13 cellular contexts compared by ENCODE assay signal in genomic region chr12:57848208-57848607, GRCh38. TPM values are rescaled to one million over a fixed set of nuclear protein-coding genes. Genes with fewer than 3 reads are reported as not detected.
A peak's percentile ranks its signal among the peaks of the same experiment; 100 is the strongest.
DNase-seq lines count a peak whose midpoint lies in the region; ATAC-seq, FAIRE-seq and TF ChIP-seq lines count a peak whose summit lies in the region.
"Had no signal": no experiment of that assay in that cellular context is flagged by ENCODE, and none has a peak within 500 bp of the region (broad histone marks: within the 10 kb centered on the region; RNA-seq: fewer than 3 reads in every experiment).

No MANE protein-coding gene starts in this region.

- CTCF ChIA-PET in activated CD4-positive, alpha-beta memory T cell treated with anti-CD3 and anti-CD28 coated beads, Interleukin-2, amount 10 ng/mL, durations not matched to agents 7 days and 5 days (lab: Charles Lee) = interaction anchor here (0.7 to 3.9 kb wide), 8 partner anchors 12 to 82 kb away, joined by 3 to 23 read pairs (median 4); partner anchors contain the start of gene AVIL
- CTCF ChIA-PET in naive thymus-derived CD4-positive, alpha-beta T cell (lab: Charles Lee) = interaction anchor here (0.7 to 1.6 kb wide), 4 partner anchors 23 to 89 kb away, joined by 3 to 4 read pairs (median 4); no protein-coding TSS in a partner anchor

- DNase-seq in activated naive CD4-positive, alpha-beta T cell treated with anti-CD3 and anti-CD28 coated beads, Interleukin-2, amount 50 U/mL, for 72 hours (ENCODE audit: low spot score in 2 of 2) = no peak
- DNase-seq in activated CD4-positive, alpha-beta memory T cell treated with anti-CD3 and anti-CD28 coated beads, Interleukin-2, amount 10 ng/mL, durations not matched to agents 7 days and 5 days = no peak
- no peak for DNase-seq in naive thymus-derived CD4-positive, alpha-beta T cell
- no peak for DNase-seq in type B pancreatic cell (ENCODE audit: extremely low spot score, unreplicated experiment)
- DNase-seq in pancreas = no peak
- DNase-seq: NCI-H2107; NCI-H748 treated with DMSO at 0.1 percent for 48 hours; posterior cingulate gyrus; stimulated activated naive CD8-positive, alpha-beta T cell treated with anti-CD3 and anti-CD28 coated beads, Interleukin-15, amount 100 ng/mL, for 72 hours had no signal

- ATAC-seq in activated naive CD4-positive, alpha-beta T cell treated with anti-CD3 and anti-CD28 coated beads, Interleukin-2, amount 50 U/mL, for 72 hours = no peak
- no peak for ATAC-seq in naive thymus-derived CD4-positive, alpha-beta T cell
- ATAC-seq in HG03025 (IDR thresholded peaks at IDR 0.05; ENCODE audit: low FRiP score, unreplicated experiment) (no peak), pancreas (no peak), HG03571 (IDR thresholded peaks at IDR 0.05; ENCODE audit: unreplicated experiment) (no peak)
- ATAC-seq: stimulated activated naive CD8-positive, alpha-beta T cell treated with anti-CD3 and anti-CD28 coated beads, Interleukin-15, amount 100 ng/mL, for 72 hours had no signal

- H3K4me1 Mint-ChIP-seq in activated naive CD4-positive, alpha-beta T cell treated with anti-CD3 and anti-CD28 coated beads, Interleukin-2, amount 50 U/mL, for 24 hours = peaks cover 43% of the 10 kb centered on the region
- peaks cover 19% of the 10 kb centered on the region for H3K4me1 Mint-ChIP-seq in activated CD4-positive, alpha-beta memory T cell treated with anti-CD3 and anti-CD28 coated beads, Interleukin-2, amount 10 ng/mL, durations not matched to agents 7 days and 5 days
- H3K4me1 Mint-ChIP-seq in naive thymus-derived CD4-positive, alpha-beta T cell = peaks cover 39 to 49% (median 44%) of the 10 kb centered on the region in 7 donors
- H3K4me1 Mint-ChIP-seq in type B pancreatic cell (ENCODE audit: unreplicated experiment) = peaks cover 33% of the 10 kb centered on the region

- H3K36me3 ChIP-seq in naive thymus-derived CD4-positive, alpha-beta T cell (ENCODE audit: control insufficient read depth in 2 of 3, insufficient read depth in 3 of 3, low read length in 3 of 3) = peaks cover 0 to 12% (median 0%) of the 10 kb centered on the region in 3 experiments
- H3K36me3 ChIP-seq in pancreas = no peaks in the 10 kb centered on the region

- peak overlapping the region; percentile 47 for H3K4me3 Mint-ChIP-seq in activated naive CD4-positive, alpha-beta T cell treated with anti-CD3 and anti-CD28 coated beads, Interleukin-2, amount 50 U/mL, for 24 hours
- H3K4me3 Mint-ChIP-seq in activated CD4-positive, alpha-beta memory T cell treated with anti-CD3 and anti-CD28 coated beads, Interleukin-2, amount 10 ng/mL, durations not matched to agents 7 days and 5 days = peak overlapping the region; percentile 39
- H3K4me3 Mint-ChIP-seq in naive thymus-derived CD4-positive, alpha-beta T cell = peak overlapping the region; percentile 34 to 92 (median 59)
- peak overlapping the region; percentile 60 for H3K4me3 Mint-ChIP-seq in type B pancreatic cell

- H3K36me3 Mint-ChIP-seq in activated naive CD4-positive, alpha-beta T cell treated with anti-CD3 and anti-CD28 coated beads, Interleukin-2, amount 50 U/mL, for 24 hours = no peaks in the 10 kb centered on the region
- H3K36me3 Mint-ChIP-seq in activated naive CD4-positive, alpha-beta T cell treated with anti-CD3 and anti-CD28 coated beads, Interleukin-2, amount 50 U/mL, for 72 hours = no peaks in the 10 kb centered on the region
- H3K36me3 Mint-ChIP-seq in activated CD4-positive, alpha-beta memory T cell treated with anti-CD3 and anti-CD28 coated beads, Interleukin-2, amount 10 ng/mL, durations not matched to agents 7 days and 5 days (ENCODE audit: low read depth) = peaks cover 9% of the 10 kb centered on the region
- peaks cover 0 to 7% (median 0%) of the 10 kb centered on the region in 5 donors for H3K36me3 Mint-ChIP-seq in naive thymus-derived CD4-positive, alpha-beta T cell
- H3K36me3 Mint-ChIP-seq in type B pancreatic cell = peaks cover 4% of the 10 kb centered on the region

- H3K27me3 Mint-ChIP-seq in activated naive CD4-positive, alpha-beta T cell treated with anti-CD3 and anti-CD28 coated beads, Interleukin-2, amount 50 U/mL, for 24 hours = peaks cover 8% of the 10 kb centered on the region
- H3K27me3 Mint-ChIP-seq in activated CD4-positive, alpha-beta memory T cell treated with anti-CD3 and anti-CD28 coated beads, Interleukin-2, amount 10 ng/mL, durations not matched to agents 7 days and 5 days = peaks cover 32% of the 10 kb centered on the region
- peaks cover 0 to 52% (median 15%) of the 10 kb centered on the region in 5 donors for H3K27me3 Mint-ChIP-seq in naive thymus-derived CD4-positive, alpha-beta T cell
- peaks cover 18% of the 10 kb centered on the region for H3K27me3 Mint-ChIP-seq in type B pancreatic cell

- H3K27ac Mint-ChIP-seq in activated naive CD4-positive, alpha-beta T cell treated with anti-CD3 and anti-CD28 coated beads, Interleukin-2, amount 50 U/mL, for 24 hours = no peak overlapping the region
- H3K27ac Mint-ChIP-seq in activated naive CD4-positive, alpha-beta T cell treated with anti-CD3 and anti-CD28 coated beads, Interleukin-2, amount 50 U/mL, for 72 hours = no peak overlapping the region
- no peak overlapping the region for H3K27ac Mint-ChIP-seq in activated CD4-positive, alpha-beta memory T cell treated with anti-CD3 and anti-CD28 coated beads, Interleukin-2, amount 10 ng/mL, durations not matched to agents 7 days and 5 days
- peak overlapping the region; percentile 25 to 85 (median 56) for H3K27ac Mint-ChIP-seq in naive thymus-derived CD4-positive, alpha-beta T cell
- H3K27ac Mint-ChIP-seq in type B pancreatic cell = peak overlapping the region; percentile 67
- H3K27ac Mint-ChIP-seq: stimulated activated naive CD8-positive, alpha-beta T cell treated with anti-CD3 and anti-CD28 coated beads, Interleukin-15, amount 100 ng/mL, for 72 hours had no signal

- TF ChIP-seq CTCF in type B pancreatic cell (conservative IDR thresholded peaks at IDR 0.05) (no peak), pancreas (IDR thresholded peaks at IDR 0.05) (no peak)

- H3K27ac ChIP-seq in naive thymus-derived CD4-positive, alpha-beta T cell (ENCODE audit: low read depth, low read length) = no peak overlapping the region
- H3K27ac ChIP-seq in pancreas = no peak overlapping the region
- H3K27ac ChIP-seq: hepatocyte had no signal

- H3K9me3 ChIP-seq in naive thymus-derived CD4-positive, alpha-beta T cell (ENCODE audit: control insufficient read depth in 2 of 3, low read length in 3 of 3) = no peaks in the 10 kb centered on the region
- H3K9me3 ChIP-seq in pancreas = no peaks in the 10 kb centered on the region

- POLR2A ChIA-PET in activated CD4-positive, alpha-beta memory T cell treated with anti-CD3 and anti-CD28 coated beads, Interleukin-2, amount 10 ng/mL, durations not matched to agents 7 days and 5 days (lab: Charles Lee) = interaction anchor here (0.8 to 6.7 kb wide), 6 partner anchors 13 to 88 kb away, joined by 3 to 74 read pairs (median 4); partner anchors contain the start of genes EEF1AKMT3 and METTL1
- POLR2A ChIA-PET in naive thymus-derived CD4-positive, alpha-beta T cell (lab: Charles Lee) = interaction anchor here (0.7 to 6.7 kb wide), 4 partner anchors 9 to 51 kb away, joined by 3 to 77 read pairs (median 12); no protein-coding TSS in a partner anchor

- no peak for FAIRE-seq in pancreas (lab: Jason Lieb, UNC)

- peaks cover 8 to 16% of the 10 kb centered on the region in 2 donors for H3K4me1 ChIP-seq in naive thymus-derived CD4-positive, alpha-beta T cell (ENCODE audit: control insufficient read depth in 2 of 2, insufficient read depth in 2 of 2, low read length in 2 of 2)
- peaks cover 10 to 14% (median 11%) of the 10 kb centered on the region in 3 donors for H3K4me1 ChIP-seq in pancreas

- no peaks in the 10 kb centered on the region for H3K9me3 Mint-ChIP-seq in activated naive CD4-positive, alpha-beta T cell treated with anti-CD3 and anti-CD28 coated beads, Interleukin-2, amount 50 U/mL, for 24 hours
- H3K9me3 Mint-ChIP-seq in activated naive CD4-positive, alpha-beta T cell treated with anti-CD3 and anti-CD28 coated beads, Interleukin-2, amount 50 U/mL, for 72 hours = no peaks in the 10 kb centered on the region
- H3K9me3 Mint-ChIP-seq in activated CD4-positive, alpha-beta memory T cell treated with anti-CD3 and anti-CD28 coated beads, Interleukin-2, amount 10 ng/mL, durations not matched to agents 7 days and 5 days = no peaks in the 10 kb centered on the region
- H3K9me3 Mint-ChIP-seq in naive thymus-derived CD4-positive, alpha-beta T cell = no peaks in the 10 kb centered on the region
- no peaks in the 10 kb centered on the region for H3K9me3 Mint-ChIP-seq in type B pancreatic cell
- H3K9me3 Mint-ChIP-seq: stimulated activated naive CD8-positive, alpha-beta T cell treated with anti-CD3 and anti-CD28 coated beads, Interleukin-15, amount 100 ng/mL, for 72 hours had no signal

- 87 to 88% methylated on average over 3 of the region's 3 CpGs for WGBS in pancreas, 2 donors

- intact Hi-C loops in naive thymus-derived CD4-positive, alpha-beta T cell (cut with micrococcal nuclease) = loop anchor here in 1 of 2 donors (5.0 kb wide), 1 partner anchor 1696 kb away; the partner anchor contains the start of gene MYL6B
- intact Hi-C loops in pancreas (cut with DNase I) = no loop called here

- H3K27me3 ChIP-seq in naive thymus-derived CD4-positive, alpha-beta T cell (ENCODE audit: control insufficient read depth in 2 of 2, insufficient read depth in 2 of 2, low read length in 2 of 2) = no peaks in the 10 kb centered on the region
- no peaks in the 10 kb centered on the region for H3K27me3 ChIP-seq in pancreas
- H3K27me3 ChIP-seq: hepatocyte had no signal

- H3K4me3 ChIP-seq in naive thymus-derived CD4-positive, alpha-beta T cell (ENCODE audit: low read length) = no peak overlapping the region
- no peak overlapping the region for H3K4me3 ChIP-seq in pancreas
- H3K4me3 ChIP-seq: hepatocyte had no signal

RNA-seq across cellular contexts. Expression of gene CTDSP2, which starts 1.7 kb away (rescaled TPM):
- 100 to 1,000 TPM in 1 of 2 donors, 10 to 100 TPM in 1; 76.3 to 103 TPM for total RNA-seq in activated naive CD4-positive, alpha-beta T cell treated with anti-CD3 and anti-CD28 coated beads, Interleukin-2, amount 50 U/mL, for 72 hours
- 100 to 1,000 TPM; 137 to 141 TPM for total RNA-seq in activated CD4-positive, alpha-beta memory T cell treated with anti-CD3 and anti-CD28 coated beads, Interleukin-2, amount 10 ng/mL, durations not matched to agents 7 days and 5 days
- 100 to 1,000 TPM; 124 to 295 (median 145) TPM for total RNA-seq in naive thymus-derived CD4-positive, alpha-beta T cell
- 100 to 1,000 TPM in 1 of 2 donors, 10 to 100 TPM in 1; 86.9 to 110 TPM for polyA plus RNA-seq in naive thymus-derived CD4-positive, alpha-beta T cell
- total RNA-seq in type B pancreatic cell (ENCODE audit: low replicate concordance) (135 and 183 TPM in 2 replicates), pancreas (100 to 1,000 TPM in 2 of 6 donors, 10 to 100 TPM in 4; 88.8 to 165 (median 94.5) TPM)
- polyA plus RNA-seq in pancreas = 10 to 100 TPM; 38.7 to 48.6 TPM

RNA-seq across cellular contexts. Expression of gene AVIL, which starts 29.7 kb away (rescaled TPM):
- total RNA-seq in activated naive CD4-positive, alpha-beta T cell treated with anti-CD3 and anti-CD28 coated beads, Interleukin-2, amount 50 U/mL, for 72 hours = 1 to 10 TPM in 1 of 2 donors, under 1 TPM in 1; 0.23 to 3.1 TPM
- 1 to 10 TPM; 1.5 to 2.4 TPM for total RNA-seq in activated CD4-positive, alpha-beta memory T cell treated with anti-CD3 and anti-CD28 coated beads, Interleukin-2, amount 10 ng/mL, durations not matched to agents 7 days and 5 days
- 10 to 100 TPM in 2 of 5 experiments, 1 to 10 TPM in 3; 1.7 to 20.3 (median 8.2) TPM for total RNA-seq in naive thymus-derived CD4-positive, alpha-beta T cell
- polyA plus RNA-seq in naive thymus-derived CD4-positive, alpha-beta T cell = under 1 TPM; 0.17 to 0.32 TPM
- 4.9 and 6.6 TPM in 2 replicates for total RNA-seq in type B pancreatic cell (ENCODE audit: low replicate concordance)
- 10 to 100 TPM in 1 of 6 donors, 1 to 10 TPM in 5; 1.6 to 11.7 (median 3.7) TPM for total RNA-seq in pancreas
- polyA plus RNA-seq in pancreas = 10 to 100 TPM; 11.7 to 15.9 TPM

Comparison
In these comparisons a context has a peak if more than half of its experiments do, and no peak if none do; other contexts are left out.
1. H3K27ac Mint-ChIP-seq: peak in naive thymus-derived CD4-positive, alpha-beta T cell (9 of 9) and type B pancreatic cell (single experiment); none in activated naive CD4-positive, alpha-beta T cell treated with anti-CD3 and anti-CD28 coated beads, Interleukin-2, amount 50 U/mL, for 24 hours (single experiment), activated naive CD4-positive, alpha-beta T cell treated with anti-CD3 and anti-CD28 coated beads, Interleukin-2, amount 50 U/mL, for 72 hours (0 of 2) and activated CD4-positive, alpha-beta memory T cell treated with anti-CD3 and anti-CD28 coated beads, Interleukin-2, amount 10 ng/mL, durations not matched to agents 7 days and 5 days (single experiment).
2. Peak in every context shown above with its lines, with median percentiles within 50 percentile points of each other: H3K4me3 Mint-ChIP-seq.